28 cellular contexts compared by ENCODE assay signal in the genomic region with DNA sequence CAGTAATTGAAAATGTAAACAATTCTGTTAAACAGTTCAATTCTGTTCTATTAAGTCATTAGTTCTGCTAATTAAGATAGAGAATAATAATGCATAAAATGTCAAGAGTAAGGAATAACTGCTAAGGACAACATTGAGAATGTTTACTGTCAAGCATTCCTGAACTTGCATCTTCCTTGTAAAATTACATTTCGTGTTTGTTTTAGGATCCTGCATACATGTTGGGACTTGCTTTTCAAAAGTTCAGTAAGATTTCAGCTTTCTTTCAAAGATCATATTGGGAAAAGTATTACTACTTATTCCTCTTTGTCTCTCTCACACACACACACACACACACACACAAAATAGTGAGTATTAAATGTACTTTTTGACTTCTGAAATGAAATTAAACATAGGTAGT.
"Had no signal": no experiment of that assay in that cellular context is flagged by ENCODE, and none has a peak within 500 bp of the region (broad histone marks: within the 10 kb centered on the region; RNA-seq: fewer than 3 reads in every experiment).

No MANE protein-coding gene starts in this region.

- H3K27ac ChIP-seq: adrenal gland, ascending aorta, heart right ventricle, neutrophil, pancreas, psoas muscle, right atrium auricular region, thyroid gland, upper lobe of right lung had no signal

- ATAC-seq: activated CD8-positive, alpha-beta T cell treated with anti-CD3 and anti-CD28 coated beads, Interleukin-2, amount 10 ng/mL, durations not matched to agents 7 days and 5 days; activated T-helper 17 cell treated with anti-CD3 and anti-CD28 coated beads, Interleukin-2, amount 50 U/mL, for 72 hours; heart right ventricle; left lobe of liver; natural killer cell; pancreas; psoas muscle; upper lobe of right lung had no signal

- H3K4me3 ChIP-seq: adrenal gland, ascending aorta, heart right ventricle, lung, pancreas, psoas muscle, right atrium auricular region, thyroid gland, upper lobe of right lung had no signal

- H3K27me3 Mint-ChIP-seq: activated naive CD8-positive, alpha-beta T cell; activated T-helper 17 cell treated with anti-CD3 and anti-CD28 coated beads, Interleukin-2, amount 50 U/mL, for 72 hours; stimulated activated naive CD8-positive, alpha-beta T cell treated with anti-CD3 and anti-CD28 coated beads, Interleukin-15, Interleukin-2, amounts not matched to agents 100 ng/mL and 50 ng/mL, for 24 hours had no signal

- H3K4me3 Mint-ChIP-seq: activated CD8-positive, alpha-beta T cell treated with anti-CD3 and anti-CD28 coated beads, Interleukin-2, amount 10 ng/mL, durations not matched to agents 7 days and 5 days; activated naive CD8-positive, alpha-beta T cell; activated T-helper 17 cell treated with anti-CD3 and anti-CD28 coated beads, Interleukin-2, amount 50 U/mL, for 72 hours; endodermal cell; natural killer cell; stimulated activated naive CD8-positive, alpha-beta T cell treated with anti-CD3 and anti-CD28 coated beads, Interleukin-15, Interleukin-2, amounts not matched to agents 100 ng/mL and 50 ng/mL, for 24 hours had no signal

- H3K9me3 Mint-ChIP-seq: activated T-helper 17 cell treated with anti-CD3 and anti-CD28 coated beads, Interleukin-2, amount 50 U/mL, for 72 hours; endodermal cell; natural killer cell; stimulated activated naive CD8-positive, alpha-beta T cell treated with anti-CD3 and anti-CD28 coated beads, Interleukin-15, Interleukin-2, amounts not matched to agents 100 ng/mL and 50 ng/mL, for 24 hours had no signal

- H3K36me3 ChIP-seq: adrenal gland, ascending aorta, pancreas, right atrium auricular region, thyroid gland had no signal

- H3K27ac Mint-ChIP-seq: activated CD8-positive, alpha-beta T cell treated with anti-CD3 and anti-CD28 coated beads, Interleukin-2, amount 10 ng/mL, durations not matched to agents 7 days and 5 days; activated naive CD8-positive, alpha-beta T cell; activated T-helper 17 cell treated with anti-CD3 and anti-CD28 coated beads, Interleukin-2, amount 50 U/mL, for 72 hours; endodermal cell; natural killer cell; stimulated activated naive CD8-positive, alpha-beta T cell treated with anti-CD3 and anti-CD28 coated beads, Interleukin-15, Interleukin-2, amounts not matched to agents 100 ng/mL and 50 ng/mL, for 24 hours had no signal

- H3K9me3 ChIP-seq: adrenal gland, ascending aorta, heart right ventricle, neutrophil, pancreas, psoas muscle, right atrium auricular region, thyroid gland, upper lobe of right lung had no signal

- H3K27me3 ChIP-seq: adrenal gland, ascending aorta, heart right ventricle, neutrophil, pancreas, right atrium auricular region, thyroid gland, upper lobe of right lung had no signal

- H3K36me3 Mint-ChIP-seq: natural killer cell had no signal

- H3K4me1 Mint-ChIP-seq: endodermal cell had no signal

- DNase-seq: activated CD4-positive, alpha-beta T cell treated with anti-CD3 and anti-CD28 coated beads for 1 hour; activated CD4-positive, alpha-beta T cell treated with anti-CD3 and anti-CD28 coated beads, Interleukin-2, amount 50 U/mL, for 1 hour; activated CD8-positive, alpha-beta T cell treated with anti-CD3 and anti-CD28 coated beads, Interleukin-2, amount 10 ng/mL, durations not matched to agents 7 days and 5 days; activated naive CD4-positive, alpha-beta T cell; adrenal gland; cerebellar nuclear complex; cortex of kidney; endodermal cell; foreskin fibroblast; heart right ventricle; midbrain; natural killer cell; pancreas; psoas muscle; stimulated activated CD4-positive, alpha-beta T cell treated with anti-CD3 and anti-CD28 coated beads, Interleukin-12 subunit alpha, Interleukin-12 subunit beta, amount 100 ng/mL, for 4 hours; stimulated activated CD4-positive, alpha-beta T cell treated with anti-CD3 and anti-CD28 coated beads, Interleukin-4, amount 100 ng/mL, for 4 hours; substantia nigra; T-helper 2 cell; thyroid gland; upper lobe of right lung had no signal
